In the genomic region with DNA sequence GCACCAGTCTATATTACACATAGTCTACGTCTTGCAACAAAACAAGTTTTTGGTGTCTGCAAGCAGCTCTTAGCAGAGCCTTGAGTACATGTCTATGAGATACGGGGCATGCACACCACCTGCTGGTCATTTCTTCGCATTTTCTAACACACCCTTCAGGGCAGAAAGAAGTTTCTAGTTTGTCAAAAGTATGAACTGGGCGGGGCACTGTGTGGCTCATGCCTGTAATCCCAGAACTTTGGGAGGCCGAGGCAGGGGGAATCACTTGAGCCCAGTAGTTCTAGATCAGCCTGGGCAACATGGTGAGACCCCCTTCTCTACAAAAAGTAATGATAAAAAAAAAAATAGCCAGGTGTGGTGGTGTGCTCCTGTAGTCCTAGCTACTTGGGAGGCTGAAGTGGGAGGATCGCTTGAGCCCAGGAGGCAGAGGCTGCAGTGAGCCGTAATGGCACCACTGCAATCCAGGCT, we compare ENCODE assay signal across 8 cellular contexts.
DNase-seq lines count a peak whose midpoint lies in the region; ATAC-seq and TF ChIP-seq lines count a peak whose summit lies in the region.

No MANE protein-coding gene starts in this region.

- no peaks in the 10 kb centered on the region for H3K79me2 ChIP-seq in Karpas-422 (ENCODE audit: low read length)

- no peaks in the 10 kb centered on the region for H3K4me1 ChIP-seq in Karpas-422 (ENCODE audit: low read length)

- no peaks in the 10 kb centered on the region for H3K9me3 ChIP-seq in Karpas-422 (ENCODE audit: low read length)

- no peak overlapping the region for H2AFZ ChIP-seq in Karpas-422 (ENCODE audit: low read length)

- H3K4me3 ChIP-seq in Karpas-422 (ENCODE audit: low read length) (no peak overlapping the region), retinal pigment epithelial cell (ENCODE audit: low read length) (no peak overlapping the region)

- no peaks in the 10 kb centered on the region for H3K9me2 ChIP-seq in Karpas-422 (replicated peaks; ENCODE audit: insufficient read depth, low read length)

- no peak overlapping the region for H3K4me2 ChIP-seq in Karpas-422 (ENCODE audit: low read depth, low read length, poor library complexity, severe bottlenecking)

- no peak overlapping the region for H3K9ac ChIP-seq in Karpas-422 (ENCODE audit: low read length)

- H3K27me3 ChIP-seq in Karpas-422 (ENCODE audit: low read length), result no peaks in the 10 kb centered on the region

- H3K27ac ChIP-seq in Karpas-422 (ENCODE audit: low read length), result no peak overlapping the region

- H4K20me1 ChIP-seq in Karpas-422 (ENCODE audit: insufficient read depth, low read depth, low read length), result no peaks in the 10 kb centered on the region

- DNase-seq in GM04504 (ENCODE audit: low read depth) (peak; percentile 70), Karpas-422 (peak; percentile 87), T follicular helper cell (ENCODE audit: low read depth) (peak; percentile 52), amniotic epithelial cell (ENCODE audit: low read depth) (peak; percentile 93), left ventricle myocardium superior (peak; percentile 66), retinal pigment epithelial cell (ENCODE audit: low read depth) (peak; percentile 76), NCI-H774 (lab: John Stamatoyannopoulos, UW) (no peak)

- H3K36me3 ChIP-seq in Karpas-422 (ENCODE audit: insufficient read depth, low read length), result no peaks in the 10 kb centered on the region

- peak; percentile 70 for TF ChIP-seq CTCF in retinal pigment epithelial cell (conservative IDR thresholded peaks at IDR 0.05; ENCODE audit: low read depth, low read length)

- intact Hi-C loops in left ventricle myocardium superior (cut with micrococcal nuclease), result loop anchor here (5.0 kb wide), 1 partner anchor 346 kb away; no protein-coding TSS in a partner anchor

- peak; percentile 93 for ATAC-seq in GM21786 (IDR thresholded peaks at IDR 0.05; ENCODE audit: unreplicated experiment)
- peak; percentile 93 for ATAC-seq in left ventricle myocardium superior
